Comparison of ENCODE assay signal across 8 cellular contexts in the genomic region with DNA sequence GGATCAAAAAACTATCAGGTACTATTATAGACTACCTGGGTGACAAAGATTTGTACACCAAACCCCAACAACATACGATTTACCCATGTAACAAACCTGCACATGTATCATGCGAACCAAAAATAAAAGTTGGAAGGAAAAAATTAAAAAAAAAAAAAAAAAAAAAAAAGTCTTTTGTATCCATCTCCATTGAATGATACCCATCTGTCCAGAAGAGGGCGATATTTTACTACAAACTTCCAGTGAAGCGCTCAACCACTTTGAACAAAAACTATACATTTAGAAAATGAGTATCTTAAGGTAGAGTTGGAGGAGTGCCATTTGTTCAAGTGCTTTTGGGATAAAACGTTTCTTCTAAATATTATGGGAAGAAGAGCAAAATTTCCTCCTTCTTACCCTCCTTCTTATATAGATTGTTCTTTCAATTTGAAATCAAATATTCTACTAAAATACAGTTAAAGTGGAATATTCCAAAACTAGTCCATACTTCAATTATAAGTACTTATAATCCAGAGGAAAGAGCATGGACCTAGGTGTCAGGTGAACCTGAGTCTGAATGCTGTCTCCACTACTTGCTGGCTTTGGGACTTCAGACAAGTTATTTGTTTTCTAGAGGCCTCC. TPM values are rescaled to one million over a fixed set of nuclear protein-coding genes. Genes with fewer than 3 reads are reported as not detected.
DNase-seq lines count a peak whose midpoint lies in the region; ATAC-seq and TF ChIP-seq lines count a peak whose summit lies in the region.

No MANE protein-coding gene starts in this region.

- ATAC-seq in HG03571 (IDR thresholded peaks at IDR 0.05; ENCODE audit: unreplicated experiment) (no peak), GM21723 (IDR thresholded peaks at IDR 0.05; ENCODE audit: unreplicated experiment) (no peak)

- in situ Hi-C loops in brain microvascular endothelial cell (cut with HindIII; ENCODE audit: low pct_ligation_motif_present, low sequenced_read_pairs) = no loop called here

- TF ChIP-seq CTCF in AG10803 (conservative IDR thresholded peaks at IDR 0.05; ENCODE audit: low read length) (peak; percentile 69), GM20000 (IDR thresholded peaks at IDR 0.05; ENCODE audit: extremely low read depth, missing control alignments) (peak; percentile 18), brain microvascular endothelial cell (IDR thresholded peaks at IDR 0.05; ENCODE audit: low read depth, low read length, missing control alignments) (peak; percentile 48)

- no peaks in the 10 kb centered on the region for H3K27me3 ChIP-seq in brain microvascular endothelial cell (replicated peaks)
- H3K27me3 ChIP-seq in MG63 = no peaks in the 10 kb centered on the region

- H3K9me3 ChIP-seq in MG63 = no peaks in the 10 kb centered on the region

- peak; percentile 55 for DNase-seq in AG10803 (ENCODE audit: low read depth)
- peak; percentile 30 for DNase-seq in GM20000 (ENCODE audit: low spot score)
- peak; percentile 25 for DNase-seq in NCI-H345 treated with DMSO at 0.1 percent for 48 hours (lab: John Stamatoyannopoulos, UW; ENCODE audit: unreplicated experiment)
- peak; percentile 20 for DNase-seq in brain microvascular endothelial cell
- peak; percentile 87 for DNase-seq in left kidney (ENCODE audit: low read depth, low spot score)
- DNase-seq in MG63 = no peak

- no peak overlapping the region for H3K4me3 ChIP-seq in AG10803 (ENCODE audit: low read length)
- no peak overlapping the region for H3K4me3 ChIP-seq in brain microvascular endothelial cell (ENCODE audit: low read depth, low read length)
- H3K4me3 ChIP-seq in MG63 = no peak overlapping the region

- H3K27ac ChIP-seq in brain microvascular endothelial cell = no peak overlapping the region

- H3K36me3 ChIP-seq in brain microvascular endothelial cell (replicated peaks) (no peaks in the 10 kb centered on the region), MG63 (no peaks in the 10 kb centered on the region)

RNA-seq across cellular contexts. Expression of a gene that starts 23.3 kb away (rescaled TPM):
- total RNA-seq in MG63 (2014; rRNA removed; shearing (Covaris generic); ENCODE audit: low replicate concordance) = 10.7 and 20.3 TPM in 2 replicates

Comparison
In these comparisons a context has a peak if more than half of its experiments do, and no peak if none do; other contexts are left out.
1. CTCF ChIP-seq: peak in every context shown above with its lines; median percentile 69 in AG10803; 48 in brain microvascular endothelial cell; 18 in GM20000.